Comparison of ENCODE assay signal across 1 cellular context in the genomic region with DNA sequence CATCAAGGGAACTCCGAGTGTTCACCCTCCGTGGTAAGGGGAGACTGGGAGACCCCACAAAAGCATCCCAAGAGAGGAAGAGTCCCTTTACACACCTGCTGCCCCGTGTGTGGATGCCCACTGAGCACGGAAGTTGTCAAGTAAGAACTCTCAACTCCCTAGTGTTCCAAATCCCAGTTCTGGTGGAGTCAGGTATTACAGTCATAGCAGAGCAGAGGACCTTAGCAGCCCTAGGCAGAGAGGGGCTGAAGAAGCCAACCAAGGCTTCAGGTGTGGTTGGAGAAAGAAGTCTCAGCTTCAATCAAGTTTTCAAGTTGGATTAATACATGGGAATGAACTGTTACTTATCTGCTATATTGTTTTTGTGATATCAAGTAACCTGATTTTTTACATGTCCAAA.
TF ChIP-seq lines count a peak whose summit lies in the region.

No MANE protein-coding gene starts in this region.

TF ChIP-seq in H1, 55 proteins besides CTCF, POLR2A, EP300 and RAD21 (continued from another document):
- TF ChIP-seq, protein P1, sequence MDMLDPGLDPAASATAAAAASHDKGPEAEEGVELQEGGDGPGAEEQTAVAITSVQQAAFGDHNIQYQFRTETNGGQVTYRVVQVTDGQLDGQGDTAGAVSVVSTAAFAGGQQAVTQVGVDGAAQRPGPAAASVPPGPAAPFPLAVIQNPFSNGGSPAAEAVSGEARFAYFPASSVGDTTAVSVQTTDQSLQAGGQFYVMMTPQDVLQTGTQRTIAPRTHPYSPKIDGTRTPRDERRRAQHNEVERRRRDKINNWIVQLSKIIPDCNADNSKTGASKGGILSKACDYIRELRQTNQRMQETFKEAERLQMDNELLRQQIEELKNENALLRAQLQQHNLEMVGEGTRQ (IDR thresholded peaks at IDR 0.05; ENCODE audit: low read length), result no peak
- no peak for TF ChIP-seq TEAD4 (IDR thresholded peaks at IDR 0.05; ENCODE audit: low read depth, low read length)
